Comparison of ENCODE assay signal across 1 cellular context in the genomic region with DNA sequence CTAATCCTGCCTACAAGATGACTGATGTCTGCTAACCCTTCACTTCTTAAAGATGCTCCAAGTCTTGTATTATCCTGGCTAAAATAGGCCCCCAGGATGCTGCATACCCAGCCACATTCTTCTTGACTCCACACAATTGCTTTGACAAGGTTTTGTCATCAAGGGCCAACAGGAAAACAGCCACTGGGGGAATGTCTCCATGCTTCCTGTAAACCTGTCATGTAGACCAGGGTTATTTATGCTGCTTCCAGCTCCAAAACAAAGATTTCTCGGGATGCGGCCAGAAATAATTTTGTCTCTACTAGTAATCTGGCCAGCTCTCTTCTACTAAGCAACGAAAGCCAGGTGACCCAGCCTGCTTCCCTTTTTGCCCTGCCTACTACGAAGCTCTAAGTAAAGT.
TF ChIP-seq lines count a peak whose summit lies in the region.

No MANE protein-coding gene starts in this region.

TF ChIP-seq in IMR-90, 13 proteins besides CTCF, POLR2A, EP300 and RAD21:
- TF ChIP-seq RCOR1 (IDR thresholded peaks at IDR 0.05; ENCODE audit: insufficient replicate concordance, low read length): no peak
- TF ChIP-seq BHLHE40 (IDR thresholded peaks at IDR 0.05; ENCODE audit: low read depth, low read length): no peak
- no peak for TF ChIP-seq MXI1 (IDR thresholded peaks at IDR 0.05; ENCODE audit: borderline replicate concordance, low read depth, low read length)
- TF ChIP-seq FOS (IDR thresholded peaks at IDR 0.05; ENCODE audit: low read depth, low read length): no peak
- TF ChIP-seq, protein P1, sequence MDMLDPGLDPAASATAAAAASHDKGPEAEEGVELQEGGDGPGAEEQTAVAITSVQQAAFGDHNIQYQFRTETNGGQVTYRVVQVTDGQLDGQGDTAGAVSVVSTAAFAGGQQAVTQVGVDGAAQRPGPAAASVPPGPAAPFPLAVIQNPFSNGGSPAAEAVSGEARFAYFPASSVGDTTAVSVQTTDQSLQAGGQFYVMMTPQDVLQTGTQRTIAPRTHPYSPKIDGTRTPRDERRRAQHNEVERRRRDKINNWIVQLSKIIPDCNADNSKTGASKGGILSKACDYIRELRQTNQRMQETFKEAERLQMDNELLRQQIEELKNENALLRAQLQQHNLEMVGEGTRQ (IDR thresholded peaks at IDR 0.05; ENCODE audit: low read depth, low read length): no peak
- no peak for TF ChIP-seq MAFK (IDR thresholded peaks at IDR 0.05; ENCODE audit: low read depth, low read length)
- TF ChIP-seq NFE2L2 (IDR thresholded peaks at IDR 0.05; ENCODE audit: low read depth, low read length): no peak
- no peak for TF ChIP-seq SMC3 (IDR thresholded peaks at IDR 0.05; ENCODE audit: low read depth, low read length)
- no peak for TF ChIP-seq CHD1 (IDR thresholded peaks at IDR 0.05; ENCODE audit: low read depth, low read length)
- TF ChIP-seq ELK1 (IDR thresholded peaks at IDR 0.05; ENCODE audit: borderline replicate concordance, low read depth, low read length): no peak
- no peak for TF ChIP-seq MAZ (IDR thresholded peaks at IDR 0.05; ENCODE audit: borderline replicate concordance, low read depth, low read length)
- TF ChIP-seq CEBPB (IDR thresholded peaks at IDR 0.05; ENCODE audit: low read depth, low read length): no peak
